25 cellular contexts compared by ENCODE assay signal in genomic region chr20:59772373-59772705, GRCh38.
"Had no signal": no experiment of that assay in that cellular context is flagged by ENCODE, and none has a peak within 500 bp of the region (broad histone marks: within the 10 kb centered on the region; RNA-seq: fewer than 3 reads in every experiment).

No MANE protein-coding gene starts in this region.

- ATAC-seq: activated CD8-positive, alpha-beta T cell treated with anti-CD3 and anti-CD28 coated beads for 36 hours; activated naive CD4-positive, alpha-beta T cell treated with anti-CD3 and anti-CD28 coated beads, Interleukin-2, amount 50 U/mL, for 72 hours; activated T-cell treated with anti-CD3 and anti-CD28 coated beads, Interleukin-2, amount 50 U/mL, for 72 hours; activated T-helper 17 cell treated with anti-CD3 and anti-CD28 coated beads, Interleukin-2, amount 50 U/mL, for 72 hours; body of pancreas; Panc1 had no signal

- H3K36me3 ChIP-seq: adrenal gland, breast epithelium, MG63, SJSA1 had no signal

- DNase-seq: activated B cell treated with CpG ODN at 0.5 μM for 24 hours; activated CD4-positive, alpha-beta T cell treated with anti-CD3 and anti-CD28 coated beads, Interleukin-2, amount 10 ng/mL, durations not matched to agents 24 days and 14 days; activated CD4-positive, alpha-beta T cell treated with anti-CD3 and anti-CD28 coated beads, Interleukin-2, amount 50 U/mL, for 4 hours; activated CD8-positive, alpha-beta T cell treated with anti-CD3 and anti-CD28 coated beads for 36 hours; activated gamma-delta T cell treated with Interleukin-2 at 50 U/mL for 16 hours; activated naive CD4-positive, alpha-beta T cell treated with anti-CD3 and anti-CD28 coated beads for 36 hours; activated T-cell treated with anti-CD3 and anti-CD28 coated beads, Interleukin-2, amount 50 U/mL, for 1 hour; activated T-cell treated with anti-CD3 and anti-CD28 coated beads, Interleukin-2, amount 50 U/mL, for 72 hours; adrenal gland; Kasumi-1; MG63; NCI-H1048; NCI-H1436; NCI-H1694 treated with DMSO at 0.1 percent for 48 hours; NCI-H226; NCI-H446 treated with DMSO at 0.1 percent for 48 hours; NCI-H69; SHP77 treated with DMSO at 0.1 percent for 48 hours; SK-N-SH had no signal

- H3K4me3 ChIP-seq: adrenal gland, body of pancreas, breast epithelium, MG63, SJSA1 had no signal

- H3K27me3 ChIP-seq: adrenal gland, body of pancreas, MG63, SJSA1 had no signal

- H3K27ac ChIP-seq: adrenal gland, body of pancreas, breast epithelium, SJSA1 had no signal
